In the genomic region with DNA sequence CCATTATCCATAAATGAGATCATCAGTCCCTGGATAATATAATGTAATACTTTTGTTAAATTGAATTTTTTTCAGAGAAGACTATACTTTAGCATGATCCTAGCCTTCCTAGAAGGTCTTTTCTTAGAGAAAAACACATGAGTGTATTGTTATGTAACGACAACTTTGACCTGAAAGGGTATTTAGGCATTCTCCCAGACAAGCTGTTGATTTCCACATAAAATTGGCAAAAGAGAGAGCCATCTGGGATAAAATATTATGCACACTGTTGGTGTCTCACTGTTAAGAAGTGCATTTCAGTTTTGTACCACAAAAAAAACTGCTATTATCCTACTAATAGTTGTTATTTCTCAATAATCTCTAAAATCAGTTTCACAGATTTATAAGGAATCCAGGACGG, we compare ENCODE assay signal across 26 cellular contexts.
"Had no signal": no experiment of that assay in that cellular context is flagged by ENCODE, and none has a peak within 500 bp of the region (broad histone marks: within the 10 kb centered on the region; RNA-seq: fewer than 3 reads in every experiment).

No MANE protein-coding gene starts in this region.

- DNase-seq: activated CD4-positive, alpha-beta memory T cell treated with anti-CD3 and anti-CD28 coated beads for 36 hours; activated CD4-positive, alpha-beta T cell treated with anti-CD3 and anti-CD28 coated beads for 36 hours; activated CD4-positive, alpha-beta T cell treated with anti-CD3 and anti-CD28 coated beads, Interleukin-2, amount 10 ng/mL, durations not matched to agents 24 days and 14 days; activated CD4-positive, CD25-positive, alpha-beta regulatory T cell; activated CD4-positive, CD25-positive, alpha-beta regulatory T cell treated with anti-CD3 and anti-CD28 coated beads, Interleukin-2, amount 50 U/mL, for 72 hours; activated CD8-positive, alpha-beta memory T cell treated with anti-CD3 and anti-CD28 coated beads, Interleukin-2, amount 10 ng/mL, durations not matched to agents 7 days and 5 days; activated CD8-positive, alpha-beta memory T cell treated with anti-CD3 and anti-CD28 coated beads, Interleukin-2, amount 50 U/mL, for 4 hours; activated CD8-positive, alpha-beta T cell treated with anti-CD3 and anti-CD28 coated beads, Interleukin-2, amount 10 ng/mL, durations not matched to agents 7 days and 5 days; activated effector memory CD4-positive, alpha-beta T cell treated with anti-CD3 and anti-CD28 coated beads, Interleukin-2, amount 50 U/mL, for 16 hours; activated naive CD4-positive, alpha-beta T cell treated with anti-CD3 and anti-CD28 coated beads for 36 hours; activated naive CD8-positive, alpha-beta T cell treated with anti-CD3 and anti-CD28 coated beads for 36 hours; activated naive CD8-positive, alpha-beta T cell treated with anti-CD3 and anti-CD28 coated beads, Interleukin-2, amount 50 U/mL, for 24 hours; activated T-cell treated with anti-CD3 and anti-CD28 coated beads, Interleukin-2, amount 50 U/mL, for 1 hour; activated T-cell treated with anti-CD3 and anti-CD28 coated beads, Interleukin-2, amount 50 U/mL, for 48 hours; adrenal gland; amygdala; central memory CD4-positive, alpha-beta T cell; effector CD8-positive, alpha-beta T cell; foreskin melanocyte; heart right ventricle; T-helper 2 cell had no signal

- H3K27me3 ChIP-seq: adrenal gland, ascending aorta, breast epithelium, cardiac muscle cell, gastroesophageal sphincter, heart right ventricle had no signal

- H3K4me3 ChIP-seq: adrenal gland, ascending aorta, breast epithelium, cardiac muscle cell, gastroesophageal sphincter, heart right ventricle had no signal

- H3K9me3 ChIP-seq: adrenal gland, ascending aorta, breast epithelium, gastroesophageal sphincter had no signal

- H3K4me1 ChIP-seq: adrenal gland, ascending aorta, breast epithelium, gastroesophageal sphincter, heart right ventricle had no signal

- H3K36me3 ChIP-seq: adrenal gland, ascending aorta, breast epithelium, cardiac muscle cell, gastroesophageal sphincter, heart right ventricle had no signal

- ATAC-seq: activated CD4-positive, alpha-beta T cell treated with anti-CD3 and anti-CD28 coated beads for 36 hours; activated CD8-positive, alpha-beta memory T cell treated with anti-CD3 and anti-CD28 coated beads, Interleukin-2, amount 10 ng/mL, durations not matched to agents 7 days and 5 days; activated CD8-positive, alpha-beta T cell treated with anti-CD3 and anti-CD28 coated beads, Interleukin-2, amount 10 ng/mL, durations not matched to agents 7 days and 5 days; activated naive CD8-positive, alpha-beta T cell treated with anti-CD3 and anti-CD28 coated beads, Interleukin-2, amount 50 U/mL, for 24 hours; esophagus mucosa; gastroesophageal sphincter; heart right ventricle had no signal

- H3K27ac ChIP-seq: adrenal gland, ascending aorta, breast epithelium, cardiac muscle cell, gastroesophageal sphincter, heart right ventricle had no signal
